Comparison of ENCODE assay signal across 8 cellular contexts in the genomic region with DNA sequence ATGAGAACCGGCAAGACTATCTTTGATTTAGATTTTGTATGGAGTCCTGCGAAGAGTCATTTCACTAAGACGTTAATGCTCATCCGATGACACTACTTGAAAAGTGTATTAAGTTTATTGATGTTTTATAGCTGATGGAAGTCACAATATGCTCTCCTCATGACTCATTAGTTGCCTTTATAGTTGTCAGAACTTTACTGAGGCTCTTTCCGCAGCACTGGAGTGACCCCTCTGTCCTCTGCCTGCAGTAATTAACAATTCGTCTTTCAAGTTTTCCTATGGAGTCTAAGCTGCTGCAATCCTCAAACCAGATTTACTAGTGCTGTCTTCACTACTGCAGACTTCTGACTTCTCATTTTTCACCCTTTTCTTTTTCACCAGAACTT. TPM values are rescaled to one million over a fixed set of nuclear protein-coding genes. Genes with fewer than 3 reads are reported as not detected.
A peak's percentile ranks its signal among the peaks of the same experiment; 100 is the strongest.
DNase-seq lines count a peak whose midpoint lies in the region; ATAC-seq and TF ChIP-seq lines count a peak whose summit lies in the region.

No MANE protein-coding gene starts in this region.

- H3K4me1 ChIP-seq in PC-9 (replicated peaks; ENCODE audit: insufficient read depth) (peaks cover 6% of the 10 kb centered on the region), endocrine pancreas (ENCODE audit: control insufficient read depth, insufficient read depth, low read length) (peaks cover 14% of the 10 kb centered on the region)

- peaks cover 28% of the 10 kb centered on the region for H3K79me2 ChIP-seq in PC-9 (ENCODE audit: low read depth)
- peaks cover 19% of the 10 kb centered on the region for H3K79me2 ChIP-seq in neural cell (replicated peaks; ENCODE audit: insufficient read depth, low read length)

- H3K36me3 ChIP-seq in GM06990 (ENCODE audit: control insufficient read depth, insufficient read depth, low read length) (no peaks in the 10 kb centered on the region), PC-9 (ENCODE audit: low read depth) (no peaks in the 10 kb centered on the region; the same call in 1 of the 2 replicates), endocrine pancreas (ENCODE audit: control insufficient read depth, insufficient read depth, low read length) (no peaks in the 10 kb centered on the region), neural cell (ENCODE audit: insufficient read depth, low read length) (no peaks in the 10 kb centered on the region)

- H3K27me3 ChIP-seq in GM06990 (replicated peaks; ENCODE audit: control insufficient read depth, insufficient read depth, low read length) (no peaks in the 10 kb centered on the region), PC-9 (ENCODE audit: insufficient read depth, low read depth) (no peaks in the 10 kb centered on the region), endocrine pancreas (ENCODE audit: control insufficient read depth, insufficient read depth, low read length) (no peaks in the 10 kb centered on the region), neural cell (ENCODE audit: insufficient read depth, low read depth, low read length) (no peaks in the 10 kb centered on the region)

- TF ChIP-seq RAD21 in neural cell (conservative IDR thresholded peaks at IDR 0.05): no peak

- no peak for DNase-seq in GM06990 (ENCODE audit: extremely low read depth, insufficient read length)
- no peak for DNase-seq in PC-9
- DNase-seq in stimulated activated CD4-positive, alpha-beta T cell treated with anti-CD3 and anti-CD28 coated beads, Interleukin-15, amount 100 ng/mL, for 24 hours: no peak
- no peak for DNase-seq in NCI-H748 (lab: John Stamatoyannopoulos, UW; ENCODE audit: unreplicated experiment)

- no peak for ATAC-seq in GM18873 (IDR thresholded peaks at IDR 0.05; ENCODE audit: low FRiP score, unreplicated experiment)
- ATAC-seq in HG02759 (IDR thresholded peaks at IDR 0.05; ENCODE audit: unreplicated experiment): no peak

- H3K9me2 ChIP-seq in PC-9 (ENCODE audit: insufficient read depth) (no peaks in the 10 kb centered on the region), neural cell (ENCODE audit: insufficient read depth, low read length) (no peaks in the 10 kb centered on the region)

- H3F3A ChIP-seq in PC-9 (ENCODE audit: insufficient read depth, low read depth) (peaks cover 22% of the 10 kb centered on the region), neural cell (ENCODE audit: insufficient read depth, low read length, poor library complexity, severe bottlenecking) (no peaks in the 10 kb centered on the region)

- peak overlapping the region; percentile 84 for H3K27ac ChIP-seq in PC-9
- H3K27ac ChIP-seq in neural cell (ENCODE audit: low read length): peak overlapping the region; percentile 98

- no TSS peak for BruUV-seq in PC-9 (replicated peaks; lab: Mats Ljungman, UMichigan)

- H3K4me2 ChIP-seq in PC-9 (peak overlapping the region; percentile 95), neural cell (ENCODE audit: low read length) (peak overlapping the region; percentile 89)

- TF ChIP-seq CTCF in GM06990 (IDR thresholded peaks at IDR 0.05; ENCODE audit: insufficient read depth, low read length, poor library complexity, severe bottlenecking) (no peak), PC-9 (conservative IDR thresholded peaks at IDR 0.05) (no peak), neural cell (IDR thresholded peaks at IDR 0.05; ENCODE audit: poor library complexity, severe bottlenecking) (no peak)

- H3K9ac ChIP-seq in endocrine pancreas (ENCODE audit: control insufficient read depth, insufficient read depth, low read length) (peak overlapping the region; percentile 69), neural cell (ENCODE audit: low read length) (peak overlapping the region; percentile 91)

- intact Hi-C loops in PC-9 (cut with micrococcal nuclease; ENCODE audit: unreplicated experiment): loop anchor here (2.0 to 5.0 kb wide), 2 partner anchors 33 to 47 kb away; a partner anchor contains a TSS

- peak overlapping the region; percentile 79 for H3K4me3 ChIP-seq in GM06990 (replicated peaks; ENCODE audit: low read depth, low read length)
- H3K4me3 ChIP-seq in PC-9: peak overlapping the region; percentile 59
- peak overlapping the region; percentile 98 for H3K4me3 ChIP-seq in endocrine pancreas (ENCODE audit: control insufficient read depth, insufficient read depth, low read length)
- peak overlapping the region; percentile 71 for H3K4me3 ChIP-seq in neural cell (ENCODE audit: low read length)

- H2AFZ ChIP-seq in PC-9: peak overlapping the region; percentile 99; the same call in 1 of the 2 replicates
- peak overlapping the region; percentile 65 for H2AFZ ChIP-seq in neural cell (ENCODE audit: low read depth, low read length)

- H3K9me3 ChIP-seq in PC-9 (ENCODE audit: insufficient read depth, low read depth): no peaks in the 10 kb centered on the region
- H3K9me3 ChIP-seq in endocrine pancreas (ENCODE audit: control insufficient read depth, low read length): no peaks in the 10 kb centered on the region
- no peaks in the 10 kb centered on the region for H3K9me3 ChIP-seq in neural cell (ENCODE audit: low read length)

- H4K20me1 ChIP-seq in PC-9 (ENCODE audit: insufficient read depth): no peaks in the 10 kb centered on the region
- no peaks in the 10 kb centered on the region for H4K20me1 ChIP-seq in neural cell (ENCODE audit: insufficient read depth)

- CTCF ChIA-PET in PC-9 (lab: Charles Lee): no interaction called here

- TF ChIP-seq EP300 in neural cell (conservative IDR thresholded peaks at IDR 0.05; ENCODE audit: poor library complexity, severe bottlenecking): no peak

- POLR2A ChIA-PET in PC-9 (lab: Charles Lee; ENCODE audit: unreplicated experiment): interaction anchor here (0.7 to 1.8 kb wide), 2 partner anchors 23 to 45 kb away, joined by 6 to 19 read pairs; no protein-coding TSS in a partner anchor

TF ChIP-seq in neural cell, 6 proteins besides CTCF, POLR2A, EP300 and RAD21:
- TF ChIP-seq MXI1 (conservative IDR thresholded peaks at IDR 0.05; ENCODE audit: poor library complexity, severe bottlenecking): no peak
- TF ChIP-seq POLR2AphosphoS5 (IDR thresholded peaks at IDR 0.05): no peak
TF ChIP-seq in neural cell: peak in this region for 0.

RNA-seq across cellular contexts. Expression of a gene that starts 0.9 kb away (rescaled TPM):
- total RNA-seq in PC-9 (2021): 18.6 and 24.6 TPM in 2 replicates
- 33.1 and 38.5 TPM in 2 replicates for polyA plus RNA-seq in neural cell
- polyA minus RNA-seq in neural cell: 39.2 and 42.0 TPM in 2 replicates

RNA-seq across cellular contexts. Expression of a gene that starts 6.2 kb away (rescaled TPM):
- 12.4 and 18.7 TPM in 2 replicates for total RNA-seq in PC-9 (2021)
- 4.6 and 5.8 TPM in 2 replicates for polyA plus RNA-seq in neural cell
- polyA minus RNA-seq in neural cell: 3.4 and 4.5 TPM in 2 replicates

RNA-seq across cellular contexts. Expression of a gene that starts 32.6 kb away (rescaled TPM):
- 14.9 and 18.7 TPM in 2 replicates for total RNA-seq in PC-9 (2021)
- polyA plus RNA-seq in neural cell: 55.7 and 62.1 TPM in 2 replicates
- polyA minus RNA-seq in neural cell: 90.8 and 94.1 TPM in 2 replicates

RNA-seq across cellular contexts. Expression of a gene that starts 48.1 kb away (rescaled TPM):
- 123 and 128 TPM in 2 replicates for total RNA-seq in PC-9 (2021)
- 249 and 259 TPM in 2 replicates for polyA plus RNA-seq in neural cell
- 237 and 247 TPM in 2 replicates for polyA minus RNA-seq in neural cell
